Comparison of ENCODE assay signal across 9 cellular contexts in the genomic region with DNA sequence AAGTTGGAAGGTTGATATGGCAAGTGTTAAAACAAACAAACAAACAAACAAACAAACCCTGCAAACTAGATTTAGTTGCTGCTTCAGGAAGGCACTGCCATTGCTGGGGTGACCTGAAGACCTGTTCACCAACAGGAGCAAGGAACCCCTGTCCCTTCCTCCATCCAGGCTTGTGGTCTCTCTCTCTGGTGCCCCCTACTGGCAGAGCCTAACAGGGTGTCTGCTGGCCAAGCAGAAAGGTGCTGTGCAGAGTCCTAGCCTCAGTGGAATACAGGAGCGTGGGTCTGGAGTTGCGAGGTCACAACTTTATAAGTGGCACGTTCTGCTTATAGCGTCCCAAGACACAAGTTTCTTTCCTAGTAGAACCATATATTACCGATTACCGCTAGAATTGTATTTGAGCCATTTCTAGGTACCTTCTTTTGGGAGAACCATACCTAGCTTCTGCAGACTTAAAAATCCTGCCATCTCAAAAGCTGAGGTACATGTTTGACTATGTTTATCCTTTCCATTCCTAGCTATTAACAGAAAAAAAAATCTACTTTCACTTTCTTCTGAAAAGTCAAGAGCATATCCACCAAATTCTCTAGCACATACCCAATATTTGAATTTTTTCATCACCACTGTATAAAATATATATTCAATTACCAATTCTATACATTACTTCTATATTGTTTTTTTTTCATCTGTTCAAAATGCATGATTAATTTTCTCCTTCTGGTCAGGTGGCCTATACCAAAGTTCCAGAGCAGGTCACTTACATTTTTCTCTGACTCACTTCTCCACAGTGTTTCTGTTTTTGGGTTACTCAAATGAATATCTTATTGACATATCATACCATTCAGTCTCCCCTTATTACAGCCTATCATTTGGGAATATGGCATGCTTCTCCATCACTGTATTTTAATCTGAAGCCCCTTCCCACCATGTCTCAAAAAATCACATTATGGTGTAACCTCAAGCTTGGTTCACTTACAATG. TPM values are rescaled to one million over a fixed set of nuclear protein-coding genes. Genes with fewer than 3 reads are reported as not detected.
DNase-seq lines count a peak whose midpoint lies in the region; ATAC-seq, FAIRE-seq and TF ChIP-seq lines count a peak whose summit lies in the region.
"Had no signal": no experiment of that assay in that cellular context is flagged by ENCODE, and none has a peak within 500 bp of the region (broad histone marks: within the 10 kb centered on the region; RNA-seq: fewer than 3 reads in every experiment).

No MANE protein-coding gene starts in this region.

- H3K4me3 Mint-ChIP-seq in Calu3 (ENCODE audit: low read depth, unreplicated experiment) = no peak overlapping the region

- H3K4me1 ChIP-seq in heart left ventricle = peaks cover 0 to 12% (median 0%) of the 10 kb centered on the region in 12 donors
- no peaks in the 10 kb centered on the region for H3K4me1 ChIP-seq in small intestine (ENCODE audit: control insufficient read depth in 2 of 2, insufficient read depth in 1 of 2, low read depth in 1 of 2, low read length in 1 of 2)

- WGBS in heart left ventricle, 4 donors = 74 to 84% (median 77%) methylated on average over 6 of the region's 6 CpGs
- 62 to 73% (median 73%) methylated on average over 6 of the region's 6 CpGs for WGBS in small intestine, 3 donors

- no peaks in the 10 kb centered on the region for H3K27me3 ChIP-seq in heart left ventricle
- H3K27me3 ChIP-seq in small intestine (ENCODE audit: control insufficient read depth in 2 of 2, insufficient read depth in 2 of 2, low read length in 2 of 2) = no peaks in the 10 kb centered on the region

- no peaks in the 10 kb centered on the region for H3K9me3 Mint-ChIP-seq in Calu3 (ENCODE audit: low read depth, unreplicated experiment)

- no peaks in the 10 kb centered on the region for H3K36me3 Mint-ChIP-seq in Calu3 (ENCODE audit: insufficient read depth, unreplicated experiment)

- no TSS peak for BruUV-seq in Calu3 (replicated peaks; lab: Mats Ljungman, UMichigan)

- H3K36me3 ChIP-seq in heart left ventricle = no peaks in the 10 kb centered on the region
- H3K36me3 ChIP-seq in small intestine (ENCODE audit: control insufficient read depth in 2 of 2, insufficient read depth in 2 of 2, low read length in 2 of 2) = no peaks in the 10 kb centered on the region

- CTCF ChIA-PET in Calu3 (lab: Charles Lee) = no interaction called here

- peak in 3 of 4 donors; percentile 66 to 73 (median 72) for ATAC-seq in heart left ventricle
- ATAC-seq in HG03565 (IDR thresholded peaks at IDR 0.05; ENCODE audit: unreplicated experiment) = no peak

- TF ChIP-seq CTCF in Calu3 (IDR thresholded peaks at IDR 0.05; ENCODE audit: unreplicated experiment) (peak; percentile 74), heart left ventricle (IDR thresholded peaks at IDR 0.05) (peak; percentile 46 to 77 (median 64))

- H3K4me3 ChIP-seq in heart left ventricle (no peak overlapping the region), small intestine (ENCODE audit: low read depth in 1 of 2, low read length in 2 of 2) (no peak overlapping the region)
- H3K4me3 ChIP-seq: SK-N-MC had no signal

- no peaks in the 10 kb centered on the region for H3K4me1 Mint-ChIP-seq in Calu3 (ENCODE audit: low read depth, unreplicated experiment)

- H3K27ac Mint-ChIP-seq in Calu3 (ENCODE audit: unreplicated experiment) = no peak overlapping the region

- TF ChIP-seq POLR2A in H54 (IDR thresholded peaks at IDR 0.05; ENCODE audit: low read depth, low read length) = no peak
- no peak for TF ChIP-seq POLR2A in heart left ventricle (IDR thresholded peaks at IDR 0.05)

- DNase-seq in Calu3 = peak; percentile 58
- peak; percentile 31 for DNase-seq in H54 (ENCODE audit: insufficient read length, low spot score)
- DNase-seq in RPMI7951 (ENCODE audit: low read depth) = peak; percentile 57
- DNase-seq in activated effector memory CD4-positive, alpha-beta T cell treated with anti-CD3 and anti-CD28 coated beads, Interleukin-2, amount 50 U/mL, for 16 hours = peak; percentile 86
- peak; percentile 42 to 66 (median 45) for DNase-seq in heart left ventricle
- peak; percentile 50 for DNase-seq in small intestine
- no peak for DNase-seq in urothelium cell line (ENCODE audit: low spot score)

- no peaks in the 10 kb centered on the region for H3K9me3 ChIP-seq in heart left ventricle
- no peaks in the 10 kb centered on the region for H3K9me3 ChIP-seq in small intestine (ENCODE audit: control insufficient read depth, low read depth)

- H3K27me3 Mint-ChIP-seq in Calu3 (ENCODE audit: unreplicated experiment) = no peaks in the 10 kb centered on the region

- no peak overlapping the region for H3K27ac ChIP-seq in heart left ventricle
- H3K27ac ChIP-seq in small intestine (ENCODE audit: low read depth in 1 of 2, low read length in 1 of 2) = no peak overlapping the region
- H3K27ac ChIP-seq: SK-N-MC had no signal

- intact Hi-C loops in Calu3 (cut with micrococcal nuclease; ENCODE audit: unreplicated experiment) (no loop called here), heart left ventricle (cut with DNase I) (loop anchor here in 5 of 10 donors (2.0 to 10.0 kb wide), 3 partner anchors 56 to 60 kb away; no protein-coding TSS in a partner anchor)

- FAIRE-seq in H54 (lab: Jason Lieb, UNC) (no peak), small intestine (lab: Jason Lieb, UNC) (no peak), urothelium cell line (lab: Jason Lieb, UNC) (no peak)

RNA-seq across cellular contexts. Expression of a gene that starts 29.1 kb away (rescaled TPM):
- total RNA-seq in Calu3 (2022) (5.5 and 9.3 TPM in 2 replicates), heart left ventricle (100 to 1,000 TPM in 8 of 9 donors, 10 to 100 TPM in 1; 89.6 to 186 (median 130) TPM)
- 209 and 259 TPM in 2 replicates for total RNA-seq in RPMI7951 (2014; rRNA removed; shearing (Covaris generic))
- polyA plus RNA-seq in heart left ventricle (100 to 1,000 TPM in 1 of 2 donors, 10 to 100 TPM in 1; 95.1 to 104 TPM), small intestine (10 to 100 TPM in 2 of 3 donors, 1 to 10 TPM in 1; 3.4 to 62.8 (median 27.8) TPM)
